ENCODE assay signal across 2 cellular contexts in genomic region chr2:219434718-219435525, GRCh38.
TF ChIP-seq lines count a peak whose summit lies in the region.

Gene SPEG, plus strand, starts transcription at chr2:219434843. Its CDS starts 135 bp downstream, at chr2:219434978.

TF ChIP-seq in GM23338, 12 proteins besides CTCF, POLR2A, EP300 and RAD21 (continued from another document):
- TF ChIP-seq ZNF462 (CRISPR knock-in tag; IDR thresholded peaks at IDR 0.05) = no peak
- TF ChIP-seq EZH2 (IDR thresholded peaks at IDR 0.05; ENCODE audit: low read depth, unreplicated experiment) = peak; percentile 13
- no peak for TF ChIP-seq NANOG (IDR thresholded peaks at IDR 0.05; ENCODE audit: borderline replicate concordance)
- TF ChIP-seq POLR2AphosphoS5 (IDR thresholded peaks at IDR 0.05; ENCODE audit: low read depth) = no peak
- TF ChIP-seq ZNF331 (CRISPR knock-in tag; IDR thresholded peaks at IDR 0.05; ENCODE audit: low read depth) = no peak
- no peak for TF ChIP-seq EZH2phosphoT487 (IDR thresholded peaks at IDR 0.05; ENCODE audit: unreplicated experiment)
- no peak for TF ChIP-seq REST (IDR thresholded peaks at IDR 0.05; ENCODE audit: unreplicated experiment)

TF ChIP-seq in K562, 482 proteins besides CTCF, POLR2A, EP300 and RAD21 (continued from another document):
- TF ChIP-seq THRA (IDR thresholded peaks at IDR 0.05) = no peak
- TF ChIP-seq LCOR (CRISPR knock-in tag; IDR thresholded peaks at IDR 0.05) = no peak
- no peak for TF ChIP-seq POLR2B (IDR thresholded peaks at IDR 0.05; ENCODE audit: low read depth, partially characterized antibody)
- TF ChIP-seq NUFIP1 (IDR thresholded peaks at IDR 0.05; ENCODE audit: partially characterized antibody) = no peak
- TF ChIP-seq CEBPG (CRISPR knock-in tag; IDR thresholded peaks at IDR 0.05) = no peak
- no peak for TF ChIP-seq CEBPG (tag; conservative IDR thresholded peaks at IDR 0.05 in 1 of 2, IDR thresholded peaks at IDR 0.05 in 1 of 2)
- TF ChIP-seq KDM4B (IDR thresholded peaks at IDR 0.05; ENCODE audit: borderline replicate concordance in 2 of 2, low read depth in 1 of 2) = no peak
- TF ChIP-seq SAFB2 (IDR thresholded peaks at IDR 0.05; ENCODE audit: borderline replicate concordance, low read depth, low read length, severe bottlenecking) = no peak
- no peak for TF ChIP-seq ZBTB12 (CRISPR knock-in tag; IDR thresholded peaks at IDR 0.05)
- TF ChIP-seq SNIP1 (IDR thresholded peaks at IDR 0.05; ENCODE audit: low read depth) = no peak
- no peak for TF ChIP-seq CEBPZ (IDR thresholded peaks at IDR 0.05; ENCODE audit: borderline replicate concordance, low read depth, low read length)
- TF ChIP-seq ZNF695 (CRISPR knock-in tag; IDR thresholded peaks at IDR 0.05) = no peak
- no peak for TF ChIP-seq ZMIZ1 (IDR thresholded peaks at IDR 0.05; ENCODE audit: low read depth in 2 of 2, low read length in 2 of 2)
- no peak for TF ChIP-seq ZKSCAN3 (CRISPR knock-in tag; IDR thresholded peaks at IDR 0.05)
